Comparison of ENCODE assay signal across 8 cellular contexts in genomic region chr4:82462415-82462831, GRCh38. TPM values are rescaled to one million over a fixed set of nuclear protein-coding genes. Genes with fewer than 3 reads are reported as not detected.
DNase-seq lines count a peak whose midpoint lies in the region; ATAC-seq and TF ChIP-seq lines count a peak whose summit lies in the region.

No MANE protein-coding gene starts in this region.

- no peak overlapping the region for H3K27ac ChIP-seq in OCI-LY3 (ENCODE audit: low read length)
- no peak overlapping the region for H3K27ac ChIP-seq in neural cell (ENCODE audit: low read length)

- no peak for TF ChIP-seq EP300 in neural cell (conservative IDR thresholded peaks at IDR 0.05; ENCODE audit: poor library complexity, severe bottlenecking)

- H3K4me1 ChIP-seq in OCI-LY3 (ENCODE audit: low read length) = no peaks in the 10 kb centered on the region

- no peaks in the 10 kb centered on the region for H3F3A ChIP-seq in neural cell (ENCODE audit: insufficient read depth, low read length, poor library complexity, severe bottlenecking)

- H3K4me2 ChIP-seq in OCI-LY3 (ENCODE audit: low read length) = no peak overlapping the region
- H3K4me2 ChIP-seq in neural cell (ENCODE audit: low read length) = no peak overlapping the region

- peak; percentile 71 for TF ChIP-seq RAD21 in neural cell (conservative IDR thresholded peaks at IDR 0.05)

- H2AFZ ChIP-seq in OCI-LY3 (ENCODE audit: low read depth, low read length) = no peak overlapping the region
- H2AFZ ChIP-seq in neural cell (ENCODE audit: low read depth, low read length) = no peak overlapping the region

- DNase-seq in DMS114 treated with DMSO at 0.1 percent for 48 hours (lab: John Stamatoyannopoulos, UW; ENCODE audit: unreplicated experiment) (peak; percentile 27), HuH-7 (ENCODE audit: low spot score) (peak; percentile 61), activated T-cell treated with anti-CD3 and anti-CD28 coated beads for 4 hours (peak; percentile 80), fibroblast of gingiva (ENCODE audit: low read depth) (peak; percentile 87)
- DNase-seq in stimulated activated naive CD8-positive, alpha-beta T cell treated with anti-CD3 and anti-CD28 coated beads, Interleukin-15, Interleukin-2, amounts not matched to agents 100 U/mL and 50 U/mL, for 24 hours = peak; percentile 88

- H3K27me3 ChIP-seq in OCI-LY3 (ENCODE audit: low read depth, low read length) (no peaks in the 10 kb centered on the region), neural cell (ENCODE audit: insufficient read depth, low read depth, low read length) (no peaks in the 10 kb centered on the region)

- peak; percentile 55 for TF ChIP-seq CTCF in OCI-LY3 (IDR thresholded peaks at IDR 0.05; ENCODE audit: low read depth, low read length)
- peak; percentile 70 for TF ChIP-seq CTCF in neural cell (IDR thresholded peaks at IDR 0.05; ENCODE audit: poor library complexity, severe bottlenecking)

- no peaks in the 10 kb centered on the region for H3K9me2 ChIP-seq in neural cell (ENCODE audit: insufficient read depth, low read length)

- H4K20me1 ChIP-seq in OCI-LY3 (ENCODE audit: insufficient read depth, low read length) = no peaks in the 10 kb centered on the region
- H4K20me1 ChIP-seq in neural cell (ENCODE audit: insufficient read depth) = no peaks in the 10 kb centered on the region

- H3K79me2 ChIP-seq in OCI-LY3 (ENCODE audit: low read length) = no peaks in the 10 kb centered on the region
- H3K79me2 ChIP-seq in neural cell (replicated peaks; ENCODE audit: insufficient read depth, low read length) = no peaks in the 10 kb centered on the region

- H3K4me3 ChIP-seq in OCI-LY3 (ENCODE audit: low read length) (no peak overlapping the region), neural cell (ENCODE audit: low read length) (no peak overlapping the region)

- H3K36me3 ChIP-seq in OCI-LY3 (replicated peaks; ENCODE audit: low read depth, low read length) (peaks cover 54% of the 10 kb centered on the region), neural cell (ENCODE audit: insufficient read depth, low read length) (no peaks in the 10 kb centered on the region)

- H3K9ac ChIP-seq in OCI-LY3 (ENCODE audit: low read length) = no peak overlapping the region
- no peak overlapping the region for H3K9ac ChIP-seq in neural cell (ENCODE audit: low read length)

- peak; percentile 70 for ATAC-seq in GM21515 (IDR thresholded peaks at IDR 0.05; ENCODE audit: unreplicated experiment)
- ATAC-seq in stimulated activated naive CD8-positive, alpha-beta T cell treated with anti-CD3 and anti-CD28 coated beads, Interleukin-15, Interleukin-2, amounts not matched to agents 100 U/mL and 50 U/mL, for 24 hours = peak; percentile 85

- H3K9me3 ChIP-seq in OCI-LY3 (ENCODE audit: insufficient read depth, low read length) (no peaks in the 10 kb centered on the region), neural cell (ENCODE audit: low read length) (no peaks in the 10 kb centered on the region)

TF ChIP-seq in neural cell, 6 proteins besides CTCF, POLR2A, EP300 and RAD21:
- TF ChIP-seq POLR2AphosphoS5 (IDR thresholded peaks at IDR 0.05) (no peak), SMC3 (conservative IDR thresholded peaks at IDR 0.05; ENCODE audit: poor library complexity) (peak; percentile 61), MXI1 (conservative IDR thresholded peaks at IDR 0.05; ENCODE audit: poor library complexity, severe bottlenecking) (no peak)

RNA-seq across cellular contexts. Expression of gene ENOPH1, which starts 32.0 kb away (rescaled TPM):
- polyA plus RNA-seq in neural cell = 149 and 159 TPM in 2 replicates
- 82.0 and 89.1 TPM in 2 replicates for polyA minus RNA-seq in neural cell

RNA-seq across cellular contexts. Expression of gene HNRNPDL, which starts 32.2 kb away (rescaled TPM):
- 1,069 and 1,146 TPM in 2 replicates for polyA plus RNA-seq in neural cell
- 304 and 356 TPM in 2 replicates for polyA minus RNA-seq in neural cell

Comparison
In these comparisons a context has a peak if more than half of its experiments do, and no peak if none do; other contexts are left out.
1. DNase-seq: peak in every context shown above with its lines; median percentile 88 in stimulated activated naive CD8-positive, alpha-beta T cell treated with anti-CD3 and anti-CD28 coated beads, Interleukin-15, Interleukin-2, amounts not matched to agents 100 U/mL and 50 U/mL, for 24 hours; 87 in fibroblast of gingiva; 80 in activated T-cell treated with anti-CD3 and anti-CD28 coated beads for 4 hours; 61 in HuH-7; 27 in DMS114 treated with DMSO at 0.1 percent for 48 hours.